ENCODE assay signal across 1 cellular context in the genomic region with DNA sequence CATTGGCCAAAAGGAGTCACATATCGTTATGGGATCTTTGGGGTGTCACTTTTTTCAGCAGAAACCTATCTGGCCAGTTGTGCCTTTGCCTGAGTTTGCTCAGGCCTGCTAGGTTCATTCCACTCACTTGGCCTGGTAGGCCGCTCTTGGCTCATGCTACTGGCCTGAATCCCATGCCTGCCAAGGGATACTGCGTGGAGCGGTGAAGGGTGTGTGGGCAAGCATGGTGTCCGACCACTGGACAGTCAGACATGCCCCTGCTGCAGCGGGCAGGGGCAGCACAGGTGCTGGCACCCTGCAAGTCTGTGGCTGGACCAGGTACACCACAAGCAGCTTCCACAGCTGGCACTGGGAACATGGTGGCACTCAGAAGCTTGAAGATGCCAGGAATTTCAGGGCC.
TF ChIP-seq lines count a peak whose summit lies in the region.

No MANE protein-coding gene starts in this region.

TF ChIP-seq in H1, 55 proteins besides CTCF, POLR2A, EP300 and RAD21:
- TF ChIP-seq SP2 (IDR thresholded peaks at IDR 0.05; ENCODE audit: low read length), result no peak
